14 cellular contexts compared by ENCODE assay signal in the genomic region with DNA sequence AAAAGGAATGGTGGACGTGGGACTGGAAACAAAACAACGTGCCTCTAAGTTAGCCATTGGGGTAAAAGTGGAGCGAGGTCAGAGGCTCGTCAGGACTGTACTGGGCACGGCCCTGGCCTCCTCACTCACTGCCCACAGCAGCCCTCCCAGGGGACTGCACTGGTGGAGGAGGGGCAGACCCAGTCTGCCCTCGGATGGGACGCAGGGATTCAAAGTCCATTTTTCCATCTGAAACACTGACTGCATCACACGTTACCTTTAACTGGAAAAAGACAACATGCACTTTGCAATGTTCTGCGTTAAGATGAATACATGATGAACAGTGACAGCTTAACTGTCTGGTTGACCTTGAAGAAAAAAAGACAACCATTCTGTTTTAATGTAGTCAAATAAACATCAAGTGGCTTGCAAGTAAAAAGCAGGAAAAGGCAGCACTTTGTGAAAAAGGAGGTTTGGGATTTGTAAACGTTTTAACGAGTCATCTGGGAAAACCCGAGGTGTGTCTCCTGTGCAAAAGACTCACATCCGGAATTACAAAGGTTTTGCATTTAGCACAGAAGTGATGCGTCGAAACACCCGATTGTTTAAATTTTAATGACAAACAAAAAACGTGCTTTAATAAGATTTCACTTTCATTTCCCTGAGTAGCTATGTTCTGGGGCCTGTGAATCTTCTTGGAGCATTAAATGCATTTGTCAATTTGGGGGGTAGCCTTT. TPM values are rescaled to one million over a fixed set of nuclear protein-coding genes. Genes with fewer than 3 reads are reported as not detected.
DNase-seq lines count a peak whose midpoint lies in the region; ATAC-seq and TF ChIP-seq lines count a peak whose summit lies in the region.
"Had no signal": no experiment of that assay in that cellular context is flagged by ENCODE, and none has a peak within 500 bp of the region (broad histone marks: within the 10 kb centered on the region; RNA-seq: fewer than 3 reads in every experiment).

No MANE protein-coding gene starts in this region.

- H3K4me2 ChIP-seq in PC-9 (peak overlapping the region; percentile 44), GM23248 (ENCODE audit: unreplicated experiment) (no peak overlapping the region)
- H3K4me2 ChIP-seq: neural progenitor cell had no signal

- H2AFZ ChIP-seq in PC-9 (no peak overlapping the region), GM23248 (no peak overlapping the region)
- H2AFZ ChIP-seq: neural progenitor cell had no signal

- H4K20me1 ChIP-seq in PC-9 (ENCODE audit: insufficient read depth) (no peaks in the 10 kb centered on the region), GM23248 (ENCODE audit: insufficient read depth) (no peaks in the 10 kb centered on the region)

- no peaks in the 10 kb centered on the region for H3K9me2 ChIP-seq in PC-9 (ENCODE audit: insufficient read depth)
- H3K9me2 ChIP-seq in GM23248 (ENCODE audit: insufficient read depth) = no peaks in the 10 kb centered on the region

- no peak for ATAC-seq in HG03439 (IDR thresholded peaks at IDR 0.05; ENCODE audit: unreplicated experiment)
- no peak for ATAC-seq in GM19395 (IDR thresholded peaks at IDR 0.05; ENCODE audit: unreplicated experiment)
- ATAC-seq: HCT116 had no signal

- H3K79me2 ChIP-seq in PC-9 (ENCODE audit: low read depth) (no peaks in the 10 kb centered on the region), GM23248 (ENCODE audit: insufficient read depth) (no peaks in the 10 kb centered on the region)

- in situ Hi-C loops in GM23248 (cut with MboI) = loop anchor here (10.0 to 25.0 kb wide), 2 partner anchors 229 to 301 kb away; no protein-coding TSS in a partner anchor

- DNase-seq in activated CD8-positive, alpha-beta memory T cell treated with anti-CD3 and anti-CD28 coated beads for 24 hours = peak; percentile 46
- no peak for DNase-seq in activated CD8-positive, alpha-beta memory T cell treated with anti-CD3 and anti-CD28 coated beads, Interleukin-2, amount 50 U/mL, for 48 hours
- DNase-seq in PC-9 = no peak
- no peak for DNase-seq in epithelial cell of prostate (ENCODE audit: low read depth, low spot score)
- peak; percentile 54 for DNase-seq in retina
- no peak for DNase-seq in GM23248
- DNase-seq: activated CD4-positive, CD25-positive, alpha-beta regulatory T cell; activated gamma-delta T cell; effector memory CD4-positive, alpha-beta T cell; NCI-H524 treated with DMSO at 0.1 percent for 48 hours had no signal

- CTCF ChIA-PET in PC-9 (lab: Charles Lee) = no interaction called here

- H3K27me3 ChIP-seq in PC-9 (ENCODE audit: insufficient read depth, low read depth) = no peaks in the 10 kb centered on the region
- H3K27me3 ChIP-seq in GM23248 (replicated peaks; ENCODE audit: insufficient read depth) = no peaks in the 10 kb centered on the region

- POLR2A ChIA-PET in PC-9 (lab: Charles Lee; ENCODE audit: unreplicated experiment) = no interaction called here

- TF ChIP-seq CTCF in PC-9 (conservative IDR thresholded peaks at IDR 0.05) = no peak

- H3F3A ChIP-seq in PC-9 (ENCODE audit: insufficient read depth, low read depth) (peaks cover 28% of the 10 kb centered on the region), GM23248 (ENCODE audit: insufficient read depth) (peaks cover 10% of the 10 kb centered on the region)

- H3K4me3 ChIP-seq in PC-9 (no peak overlapping the region), GM23248 (no peak overlapping the region)
- H3K4me3 ChIP-seq: neural progenitor cell had no signal

- BruUV-seq in PC-9 (replicated peaks; lab: Mats Ljungman, UMichigan) = no TSS peak

- intact Hi-C loops in PC-9 (cut with micrococcal nuclease; ENCODE audit: unreplicated experiment) = no loop called here

- no peaks in the 10 kb centered on the region for H3K36me3 ChIP-seq in PC-9 (ENCODE audit: low read depth)
- no peaks in the 10 kb centered on the region for H3K36me3 ChIP-seq in GM23248 (ENCODE audit: low read depth)
- H3K36me3 ChIP-seq: neural progenitor cell had no signal

- H3K4me1 ChIP-seq in PC-9 (replicated peaks; ENCODE audit: insufficient read depth) (peaks cover 51% of the 10 kb centered on the region), GM23248 (ENCODE audit: insufficient read depth) (peaks cover 22% of the 10 kb centered on the region)

- WGBS in GM23248 (ENCODE audit: low coverage in 1 of 2, low lambda C conversion rate in 2 of 2, missing lambda C conversion rate in 2 of 2), 2 experiments = 88 to 91% methylated on average over 17 of the region's 17 CpGs

- no peak overlapping the region for H3K9ac ChIP-seq in GM23248
- H3K9ac ChIP-seq: neural progenitor cell had no signal

- no peaks in the 10 kb centered on the region; the same call in 1 of the 2 replicates for H3K9me3 ChIP-seq in PC-9 (ENCODE audit: insufficient read depth, low read depth)
- H3K9me3 ChIP-seq in GM23248 (ENCODE audit: low read depth) = no peaks in the 10 kb centered on the region

- peak overlapping the region; percentile 61 for H3K27ac ChIP-seq in PC-9
- H3K27ac ChIP-seq in epithelial cell of prostate = peak overlapping the region; percentile 56
- H3K27ac ChIP-seq in GM23248 = no peak overlapping the region
- H3K27ac ChIP-seq: neural progenitor cell had no signal

RNA-seq across cellular contexts. Expression of a gene that starts 18.8 kb away (rescaled TPM):
- total RNA-seq in PC-9 (2021) = 27.7 and 41.9 TPM in 2 replicates
- total RNA-seq in GM23248 (2014; rRNA removed; shearing (Covaris generic)) = 49.8 and 58.9 TPM in 2 replicates
- polyA plus RNA-seq in GM23248 (2016; fragmentation: Nextera tagmentation; extraction: Ambion mirVana) = 264 and 279 TPM in 2 replicates

Comparison
In these comparisons a context has a peak if more than half of its experiments do, and no peak if none do; other contexts are left out.
1. DNase-seq: peak in activated CD8-positive, alpha-beta memory T cell treated with anti-CD3 and anti-CD28 coated beads for 24 hours (single experiment) and retina (single experiment); none in activated CD8-positive, alpha-beta memory T cell treated with anti-CD3 and anti-CD28 coated beads, Interleukin-2, amount 50 U/mL, for 48 hours (single experiment), PC-9 (0 of 2), epithelial cell of prostate (single experiment) and GM23248 (single experiment).